8 cellular contexts compared by ENCODE assay signal in the genomic region with DNA sequence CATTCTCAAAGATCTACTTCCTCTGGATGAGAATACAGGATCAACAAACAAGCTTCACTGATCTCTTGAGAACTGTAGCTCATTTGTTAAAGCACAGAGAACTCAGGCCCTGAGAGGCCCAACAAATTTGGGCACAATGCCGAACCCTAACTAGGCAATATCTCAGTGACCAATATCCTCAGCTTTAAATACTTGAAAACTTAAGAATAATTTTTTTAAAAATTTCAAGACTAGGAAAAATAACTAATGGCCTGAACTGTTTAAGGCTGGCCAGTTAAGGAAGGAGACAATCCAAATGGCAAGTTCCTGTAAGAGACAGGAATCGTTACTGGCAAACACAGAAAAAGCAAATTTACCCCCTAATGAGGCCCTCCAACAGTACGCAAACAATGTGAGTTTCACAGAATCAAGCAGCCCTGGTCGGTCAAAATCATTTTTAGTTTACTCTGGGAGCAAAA. TPM values are rescaled to one million over a fixed set of nuclear protein-coding genes. Genes with fewer than 3 reads are reported as not detected.
DNase-seq lines count a peak whose midpoint lies in the region; ATAC-seq and TF ChIP-seq lines count a peak whose summit lies in the region.

No MANE protein-coding gene starts in this region.

- H2AFZ ChIP-seq in smooth muscle cell (ENCODE audit: low read depth), result peak overlapping the region; percentile 37

- peaks cover 32% of the 10 kb centered on the region for H3K4me1 ChIP-seq in HUES6 (ENCODE audit: control insufficient read depth, insufficient read depth, low read length)
- peaks cover 35% of the 10 kb centered on the region for H3K4me1 ChIP-seq in smooth muscle cell (ENCODE audit: low read depth)

- H3K9ac ChIP-seq in HUES6 (ENCODE audit: low read length), result no peak overlapping the region
- H3K9ac ChIP-seq in smooth muscle cell (ENCODE audit: low read depth), result peak overlapping the region; percentile 24

- WGBS in smooth muscle cell (ENCODE audit: low lambda C conversion rate), result 50% methylated on average over 4 of the region's 4 CpGs

- H3K36me3 ChIP-seq in HUES6 (ENCODE audit: control insufficient read depth, insufficient read depth, low read length) (peaks cover 11% of the 10 kb centered on the region), smooth muscle cell (ENCODE audit: low read depth) (no peaks in the 10 kb centered on the region)

- H3K9me3 ChIP-seq in HUES6 (ENCODE audit: control insufficient read depth, insufficient read depth, low read depth, low read length) (no peaks in the 10 kb centered on the region), smooth muscle cell (replicated peaks; ENCODE audit: low read depth) (no peaks in the 10 kb centered on the region)

- H3K27me3 ChIP-seq in HUES6 (ENCODE audit: control insufficient read depth, insufficient read depth, low read length), result no peaks in the 10 kb centered on the region
- no peaks in the 10 kb centered on the region for H3K27me3 ChIP-seq in smooth muscle cell (ENCODE audit: low read depth)

- H3K4me2 ChIP-seq in smooth muscle cell, result peak overlapping the region; percentile 64

- ATAC-seq in HG03378 (IDR thresholded peaks at IDR 0.05; ENCODE audit: unreplicated experiment) (no peak), HG02642 (IDR thresholded peaks at IDR 0.05; ENCODE audit: poor library complexity, unreplicated experiment) (no peak), HG03571 (IDR thresholded peaks at IDR 0.05; ENCODE audit: unreplicated experiment) (no peak)

- peaks cover 48% of the 10 kb centered on the region for H4K20me1 ChIP-seq in smooth muscle cell (ENCODE audit: low read depth)

- peaks cover 17% of the 10 kb centered on the region for H3K79me2 ChIP-seq in smooth muscle cell (ENCODE audit: low read depth)

- H3K4me3 ChIP-seq in HUES6 (ENCODE audit: low read depth, low read length) (no peak overlapping the region), smooth muscle cell (peak overlapping the region; percentile 28)

- intact Hi-C loops in posterior vena cava (cut with DNase I), result no loop called here

- H3K27ac ChIP-seq in HUES6 (ENCODE audit: low read depth, low read length) (peak overlapping the region; percentile 41; the same call in 1 of the 2 replicates), caudate nucleus (ENCODE audit: low read depth, low read length) (peak overlapping the region; percentile 60), smooth muscle cell (ENCODE audit: low read depth) (peak overlapping the region; percentile 65)

- peaks cover 10% of the 10 kb centered on the region for H3F3A ChIP-seq in smooth muscle cell (ENCODE audit: low read depth)

- no peak for TF ChIP-seq CTCF in smooth muscle cell (IDR thresholded peaks at IDR 0.05; ENCODE audit: borderline replicate concordance, insufficient read depth, poor library complexity, severe bottlenecking)

- DNase-seq in caudate nucleus (lab: John Stamatoyannopoulos, UW) (peak in 21 of 61 donors; percentile 1 to 53 (median 9)), iris pigment epithelial cell (ENCODE audit: low read depth) (peak; percentile 60), smooth muscle cell (lab: John Stamatoyannopoulos, UW; ENCODE audit: unreplicated experiment) (no peak), posterior vena cava (ENCODE audit: low spot score) (no peak)

RNA-seq across cellular contexts. Expression of a gene that starts 39.7 kb away (rescaled TPM):
- total RNA-seq in smooth muscle cell (32.2 and 33.5 TPM in 2 replicates), posterior vena cava (10 to 100 TPM; 50.4 to 50.6 TPM)
- 19.1 and 23.8 TPM in 2 replicates for polyA plus RNA-seq in smooth muscle cell
